In genomic region chr10:64070241-64070640, GRCh38 we compare ENCODE assay signal across 27 cellular contexts.
"Had no signal": no experiment of that assay in that cellular context is flagged by ENCODE, and none has a peak within 500 bp of the region (broad histone marks: within the 10 kb centered on the region; RNA-seq: fewer than 3 reads in every experiment).

No MANE protein-coding gene starts in this region.

- ATAC-seq: left colon; left lung; lower lobe of right lung; naive thymus-derived CD8-positive, alpha-beta T cell; psoas muscle; right lobe of liver; upper lobe of right lung had no signal

- H3K79me2 ChIP-seq: parathyroid adenoma had no signal

- H3K27ac Mint-ChIP-seq: naive thymus-derived CD8-positive, alpha-beta T cell; nephron; stimulated activated memory B cell treated with anti-CD40 and anti-IgM and Interleukin-4, amounts not matched to agents 10 μg/mL and 1 μg/mL and 100 μg/mL, for 72 hours; stimulated activated naive CD8-positive, alpha-beta T cell treated with anti-CD3 and anti-CD28 coated beads, Interleukin-15, amount 100 ng/mL, for 72 hours had no signal

- H3K27me3 ChIP-seq: left lung, right atrium auricular region, right lobe of liver, tibial artery, upper lobe of right lung had no signal

- H3K4me3 ChIP-seq: left lung, lower lobe of right lung, psoas muscle, right atrium auricular region, right lobe of liver, smooth muscle cell, thoracic aorta, tibial artery, upper lobe of right lung had no signal

- H3K4me1 Mint-ChIP-seq: naive thymus-derived CD8-positive, alpha-beta T cell; stimulated activated memory B cell treated with anti-CD40 and anti-IgM and Interleukin-4, amounts not matched to agents 10 μg/mL and 1 μg/mL and 100 μg/mL, for 72 hours; stimulated activated naive CD8-positive, alpha-beta T cell treated with anti-CD3 and anti-CD28 coated beads, Interleukin-15, amount 100 ng/mL, for 72 hours had no signal

- H3K27ac ChIP-seq: left lung, lower lobe of right lung, parathyroid adenoma, psoas muscle, right atrium auricular region, right lobe of liver, thoracic aorta, tibial artery, upper lobe of right lung had no signal

- H3K4me1 ChIP-seq: lower lobe of right lung, parathyroid adenoma, psoas muscle, upper lobe of right lung had no signal

- H3K4me3 Mint-ChIP-seq: naive thymus-derived CD8-positive, alpha-beta T cell; nephron; neural crest cell; stimulated activated memory B cell treated with anti-CD40 and anti-IgM and Interleukin-4, amounts not matched to agents 10 μg/mL and 1 μg/mL and 100 μg/mL, for 72 hours; stimulated activated naive CD8-positive, alpha-beta T cell treated with anti-CD3 and anti-CD28 coated beads, Interleukin-15, amount 100 ng/mL, for 72 hours had no signal

- H3K9me3 Mint-ChIP-seq: naive thymus-derived CD8-positive, alpha-beta T cell; nephron; neural crest cell; stimulated activated memory B cell treated with anti-CD40 and anti-IgM and Interleukin-4, amounts not matched to agents 10 μg/mL and 1 μg/mL and 100 μg/mL, for 72 hours; stimulated activated naive CD8-positive, alpha-beta T cell treated with anti-CD3 and anti-CD28 coated beads, Interleukin-15, amount 100 ng/mL, for 72 hours had no signal

- H3K36me3 Mint-ChIP-seq: naive thymus-derived CD8-positive, alpha-beta T cell; stimulated activated memory B cell treated with anti-CD40 and anti-IgM and Interleukin-4, amounts not matched to agents 10 μg/mL and 1 μg/mL and 100 μg/mL, for 72 hours had no signal

- H2AFZ ChIP-seq: parathyroid adenoma had no signal

- DNase-seq: hippocampal formation; kidney; left colon; left lung; lower lobe of right lung; mammary epithelial cell; mesenchymal stem cell; naive thymus-derived CD8-positive, alpha-beta T cell; psoas muscle; right lobe of liver; stimulated activated CD4-positive, alpha-beta T cell treated with anti-CD3 and anti-CD28 coated beads, Interleukin-1b, Interleukin-23, amount 100 ng/mL, for 48 hours; stimulated activated CD4-positive, alpha-beta T cell treated with anti-CD3 and anti-CD28 coated beads, Interleukin-2, amount 100 ng/mL, for 48 hours; stimulated activated CD4-positive, alpha-beta T cell treated with anti-CD3 and anti-CD28 coated beads, Interleukin-4, amount 100 ng/mL, for 4 hours; stimulated activated CD8-positive, alpha-beta memory T cell treated with anti-CD3 and anti-CD28 coated beads, Interleukin-4, amount 100 ng/mL, for 48 hours; stimulated activated naive CD4-positive, alpha-beta T cell treated with Interleukin-2 at 50 U/mL for 16 hours; stimulated activated naive CD8-positive, alpha-beta T cell treated with anti-CD3 and anti-CD28 coated beads, Interleukin-15, amount 100 ng/mL, for 72 hours; substantia nigra; tibial artery; trophoblast cell; upper lobe of right lung had no signal

- H3K4me2 ChIP-seq: smooth muscle cell had no signal

- H3K36me3 ChIP-seq: left lung, lower lobe of right lung, right atrium auricular region, right lobe of liver, thoracic aorta, tibial artery, upper lobe of right lung had no signal
